ENCODE assay signal across 1 cellular context in the genomic region with DNA sequence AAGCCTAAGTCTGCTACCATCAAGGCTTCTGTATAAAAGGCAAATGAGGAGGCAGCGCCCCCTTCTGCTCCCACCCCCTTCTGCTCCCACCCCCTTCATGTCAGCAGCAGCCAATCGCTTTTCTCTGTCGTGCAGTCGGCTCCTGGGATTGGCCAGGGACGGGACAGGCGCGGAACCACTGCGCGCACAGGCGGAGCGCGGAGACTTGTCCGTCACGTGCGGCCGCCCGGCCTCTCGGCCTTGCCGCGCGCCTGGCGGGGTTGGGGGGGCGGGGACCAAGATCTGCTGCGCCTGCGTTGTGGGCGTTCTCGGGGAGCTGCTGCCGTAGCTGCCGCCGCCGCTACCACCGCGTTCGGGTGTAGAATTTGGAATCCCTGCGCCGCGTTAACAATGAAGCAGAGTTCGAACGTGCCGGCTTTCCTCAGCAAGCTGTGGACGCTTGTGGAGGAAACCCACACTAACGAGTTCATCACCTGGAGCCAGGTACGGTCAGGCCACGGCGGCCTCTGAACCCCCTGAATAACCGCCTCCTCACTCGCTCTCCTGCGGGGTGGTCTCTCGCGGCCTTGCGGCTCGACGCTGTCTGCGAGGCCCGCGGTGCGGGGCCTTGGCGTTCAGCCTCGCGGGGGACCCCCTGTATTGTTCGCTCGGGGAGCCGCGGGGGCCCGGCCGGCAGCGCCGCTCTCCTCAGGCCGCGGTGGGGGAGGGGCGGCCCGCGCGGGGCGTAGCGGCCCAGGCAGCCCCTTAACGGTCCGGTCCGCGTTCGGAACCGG.
TF ChIP-seq lines count a peak whose summit lies in the region.

A gene with protein sequence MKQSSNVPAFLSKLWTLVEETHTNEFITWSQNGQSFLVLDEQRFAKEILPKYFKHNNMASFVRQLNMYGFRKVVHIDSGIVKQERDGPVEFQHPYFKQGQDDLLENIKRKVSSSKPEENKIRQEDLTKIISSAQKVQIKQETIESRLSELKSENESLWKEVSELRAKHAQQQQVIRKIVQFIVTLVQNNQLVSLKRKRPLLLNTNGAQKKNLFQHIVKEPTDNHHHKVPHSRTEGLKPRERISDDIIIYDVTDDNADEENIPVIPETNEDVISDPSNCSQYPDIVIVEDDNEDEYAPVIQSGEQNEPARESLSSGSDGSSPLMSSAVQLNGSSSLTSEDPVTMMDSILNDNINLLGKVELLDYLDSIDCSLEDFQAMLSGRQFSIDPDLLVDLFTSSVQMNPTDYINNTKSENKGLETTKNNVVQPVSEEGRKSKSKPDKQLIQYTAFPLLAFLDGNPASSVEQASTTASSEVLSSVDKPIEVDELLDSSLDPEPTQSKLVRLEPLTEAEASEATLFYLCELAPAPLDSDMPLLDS (plus strand): TSS at position 305 of the 773 bp plus-strand sequence. CDS start 86 bp downstream, at position 391.

TF ChIP-seq in HepG2, 621 proteins besides CTCF, POLR2A, EP300 and RAD21 (continued from another document and continues in another):
- TF ChIP-seq, protein P1, sequence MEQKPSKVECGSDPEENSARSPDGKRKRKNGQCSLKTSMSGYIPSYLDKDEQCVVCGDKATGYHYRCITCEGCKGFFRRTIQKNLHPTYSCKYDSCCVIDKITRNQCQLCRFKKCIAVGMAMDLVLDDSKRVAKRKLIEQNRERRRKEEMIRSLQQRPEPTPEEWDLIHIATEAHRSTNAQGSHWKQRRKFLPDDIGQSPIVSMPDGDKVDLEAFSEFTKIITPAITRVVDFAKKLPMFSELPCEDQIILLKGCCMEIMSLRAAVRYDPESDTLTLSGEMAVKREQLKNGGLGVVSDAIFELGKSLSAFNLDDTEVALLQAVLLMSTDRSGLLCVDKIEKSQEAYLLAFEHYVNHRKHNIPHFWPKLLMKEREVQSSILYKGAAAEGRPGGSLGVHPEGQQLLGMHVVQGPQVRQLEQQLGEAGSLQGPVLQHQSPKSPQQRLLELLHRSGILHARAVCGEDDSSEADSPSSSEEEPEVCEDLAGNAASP (CRISPR knock-in tag; IDR thresholded peaks at IDR 0.05; ENCODE audit: borderline replicate concordance): 0 out of 2 replicates have a peak, but pooled peaks have one; percentile 36
- TF ChIP-seq DNMT3B (CRISPR knock-in tag; conservative IDR thresholded peaks at IDR 0.05) (no peak), MTA1 (CRISPR knock-in tag; IDR thresholded peaks at IDR 0.05; ENCODE audit: borderline replicate concordance) (peak; percentile 68; the same call in 1 of the 2 replicates), RBAK (CRISPR knock-in tag; IDR thresholded peaks at IDR 0.05) (no peak), ARNT (IDR thresholded peaks at IDR 0.05) (no peak), SOX13 (IDR thresholded peaks at IDR 0.05) (no peak), SOX13 (CRISPR knock-in tag; conservative IDR thresholded peaks at IDR 0.05 in 1 of 2, IDR thresholded peaks at IDR 0.05 in 1 of 2) (peak in 1 of 2 experiments; percentile 29; a peak in 1 of 4 replicates), ZNF737 (CRISPR knock-in tag; IDR thresholded peaks at IDR 0.05; ENCODE audit: borderline replicate concordance) (no peak), SNAI1 (CRISPR knock-in tag; IDR thresholded peaks at IDR 0.05; ENCODE audit: borderline replicate concordance) (no peak), GATAD2A (CRISPR knock-in tag; IDR thresholded peaks at IDR 0.05) (no peak), PRPF4 (IDR thresholded peaks at IDR 0.05; ENCODE audit: low read depth, low read length, poor library complexity, severe bottlenecking) (peak; percentile 41), ASH2L (IDR thresholded peaks at IDR 0.05; ENCODE audit: insufficient read length, low read depth, low read length) (peak; percentile 98), POGZ (CRISPR knock-in tag; IDR thresholded peaks at IDR 0.05) (peak; percentile 98), CHCHD3 (CRISPR knock-in tag; IDR thresholded peaks at IDR 0.05) (peak; percentile 90), ZNF546 (CRISPR knock-in tag; conservative IDR thresholded peaks at IDR 0.05) (peak; percentile 79), ZNF121 (CRISPR knock-in tag; IDR thresholded peaks at IDR 0.05) (no peak; the same call in 1 of the 2 replicates), ZSCAN25 (CRISPR knock-in tag; IDR thresholded peaks at IDR 0.05) (no peak), DR1 (CRISPR knock-in tag; IDR thresholded peaks at IDR 0.05) (peak; percentile 64), ARNT2 (CRISPR knock-in tag; IDR thresholded peaks at IDR 0.05; ENCODE audit: low read depth) (peak; percentile 87), CENPX (CRISPR knock-in tag; IDR thresholded peaks at IDR 0.05) (no peak), TEAD2 (CRISPR knock-in tag; IDR thresholded peaks at IDR 0.05) (peak; percentile 86), SCMH1 (CRISPR knock-in tag; IDR thresholded peaks at IDR 0.05; ENCODE audit: borderline replicate concordance) (no peak), RNF2 (conservative IDR thresholded peaks at IDR 0.05; ENCODE audit: low read depth) (peak; percentile 83), SOX6 (IDR thresholded peaks at IDR 0.05) (no peak), SOX6 (CRISPR knock-in tag; IDR thresholded peaks at IDR 0.05) (peak; percentile 45; the same call in 1 of the 2 replicates), ZBTB7A (CRISPR knock-in tag; IDR thresholded peaks at IDR 0.05) (peak; percentile 78; the same call in 1 of the 2 replicates), ZNF782 (CRISPR knock-in tag; IDR thresholded peaks at IDR 0.05; ENCODE audit: borderline replicate concordance) (peak; percentile 67; the same call in 1 of the 2 replicates), ZFP36 (IDR thresholded peaks at IDR 0.05; ENCODE audit: borderline replicate concordance, low read depth, low read length, partially characterized antibody) (no peak), PCBP2 (optimal IDR thresholded peaks at IDR 0.05; ENCODE audit: low read depth, low read length, poor library complexity, severe bottlenecking) (no peak), MEF2D (CRISPR knock-in tag; IDR thresholded peaks at IDR 0.05) (no peak), ZNF678 (CRISPR knock-in tag; IDR thresholded peaks at IDR 0.05) (no peak), REXO4 (CRISPR knock-in tag; IDR thresholded peaks at IDR 0.05; ENCODE audit: borderline replicate concordance) (no peak)
- TF ChIP-seq, protein P2, sequence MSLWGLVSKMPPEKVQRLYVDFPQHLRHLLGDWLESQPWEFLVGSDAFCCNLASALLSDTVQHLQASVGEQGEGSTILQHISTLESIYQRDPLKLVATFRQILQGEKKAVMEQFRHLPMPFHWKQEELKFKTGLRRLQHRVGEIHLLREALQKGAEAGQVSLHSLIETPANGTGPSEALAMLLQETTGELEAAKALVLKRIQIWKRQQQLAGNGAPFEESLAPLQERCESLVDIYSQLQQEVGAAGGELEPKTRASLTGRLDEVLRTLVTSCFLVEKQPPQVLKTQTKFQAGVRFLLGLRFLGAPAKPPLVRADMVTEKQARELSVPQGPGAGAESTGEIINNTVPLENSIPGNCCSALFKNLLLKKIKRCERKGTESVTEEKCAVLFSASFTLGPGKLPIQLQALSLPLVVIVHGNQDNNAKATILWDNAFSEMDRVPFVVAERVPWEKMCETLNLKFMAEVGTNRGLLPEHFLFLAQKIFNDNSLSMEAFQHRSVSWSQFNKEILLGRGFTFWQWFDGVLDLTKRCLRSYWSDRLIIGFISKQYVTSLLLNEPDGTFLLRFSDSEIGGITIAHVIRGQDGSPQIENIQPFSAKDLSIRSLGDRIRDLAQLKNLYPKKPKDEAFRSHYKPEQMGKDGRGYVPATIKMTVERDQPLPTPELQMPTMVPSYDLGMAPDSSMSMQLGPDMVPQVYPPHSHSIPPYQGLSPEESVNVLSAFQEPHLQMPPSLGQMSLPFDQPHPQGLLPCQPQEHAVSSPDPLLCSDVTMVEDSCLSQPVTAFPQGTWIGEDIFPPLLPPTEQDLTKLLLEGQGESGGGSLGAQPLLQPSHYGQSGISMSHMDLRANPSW (CRISPR knock-in tag; IDR thresholded peaks at IDR 0.05; ENCODE audit: borderline replicate concordance): 0 out of 2 replicates have a peak, but pooled peaks have one; percentile 48
- TF ChIP-seq, protein P3, sequence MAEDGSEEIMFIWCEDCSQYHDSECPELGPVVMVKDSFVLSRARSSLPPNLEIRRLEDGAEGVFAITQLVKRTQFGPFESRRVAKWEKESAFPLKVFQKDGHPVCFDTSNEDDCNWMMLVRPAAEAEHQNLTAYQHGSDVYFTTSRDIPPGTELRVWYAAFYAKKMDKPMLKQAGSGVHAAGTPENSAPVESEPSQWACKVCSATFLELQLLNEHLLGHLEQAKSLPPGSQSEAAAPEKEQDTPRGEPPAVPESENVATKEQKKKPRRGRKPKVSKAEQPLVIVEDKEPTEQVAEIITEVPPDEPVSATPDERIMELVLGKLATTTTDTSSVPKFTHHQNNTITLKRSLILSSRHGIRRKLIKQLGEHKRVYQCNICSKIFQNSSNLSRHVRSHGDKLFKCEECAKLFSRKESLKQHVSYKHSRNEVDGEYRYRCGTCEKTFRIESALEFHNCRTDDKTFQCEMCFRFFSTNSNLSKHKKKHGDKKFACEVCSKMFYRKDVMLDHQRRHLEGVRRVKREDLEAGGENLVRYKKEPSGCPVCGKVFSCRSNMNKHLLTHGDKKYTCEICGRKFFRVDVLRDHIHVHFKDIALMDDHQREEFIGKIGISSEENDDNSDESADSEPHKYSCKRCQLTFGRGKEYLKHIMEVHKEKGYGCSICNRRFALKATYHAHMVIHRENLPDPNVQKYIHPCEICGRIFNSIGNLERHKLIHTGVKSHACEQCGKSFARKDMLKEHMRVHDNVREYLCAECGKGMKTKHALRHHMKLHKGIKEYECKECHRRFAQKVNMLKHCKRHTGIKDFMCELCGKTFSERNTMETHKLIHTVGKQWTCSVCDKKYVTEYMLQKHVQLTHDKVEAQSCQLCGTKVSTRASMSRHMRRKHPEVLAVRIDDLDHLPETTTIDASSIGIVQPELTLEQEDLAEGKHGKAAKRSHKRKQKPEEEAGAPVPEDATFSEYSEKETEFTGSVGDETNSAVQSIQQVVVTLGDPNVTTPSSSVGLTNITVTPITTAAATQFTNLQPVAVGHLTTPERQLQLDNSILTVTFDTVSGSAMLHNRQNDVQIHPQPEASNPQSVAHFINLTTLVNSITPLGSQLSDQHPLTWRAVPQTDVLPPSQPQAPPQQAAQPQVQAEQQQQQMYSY (CRISPR knock-in tag; IDR thresholded peaks at IDR 0.05): peak; percentile 59; the same call in 1 of the 2 replicates
- TF ChIP-seq, protein P4, sequence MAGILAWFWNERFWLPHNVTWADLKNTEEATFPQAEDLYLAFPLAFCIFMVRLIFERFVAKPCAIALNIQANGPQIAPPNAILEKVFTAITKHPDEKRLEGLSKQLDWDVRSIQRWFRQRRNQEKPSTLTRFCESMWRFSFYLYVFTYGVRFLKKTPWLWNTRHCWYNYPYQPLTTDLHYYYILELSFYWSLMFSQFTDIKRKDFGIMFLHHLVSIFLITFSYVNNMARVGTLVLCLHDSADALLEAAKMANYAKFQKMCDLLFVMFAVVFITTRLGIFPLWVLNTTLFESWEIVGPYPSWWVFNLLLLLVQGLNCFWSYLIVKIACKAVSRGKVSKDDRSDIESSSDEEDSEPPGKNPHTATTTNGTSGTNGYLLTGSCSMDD (CRISPR knock-in tag; IDR thresholded peaks at IDR 0.05): 0 out of 2 replicates have a peak, but pooled peaks have one; percentile 28
- TF ChIP-seq, protein P5, sequence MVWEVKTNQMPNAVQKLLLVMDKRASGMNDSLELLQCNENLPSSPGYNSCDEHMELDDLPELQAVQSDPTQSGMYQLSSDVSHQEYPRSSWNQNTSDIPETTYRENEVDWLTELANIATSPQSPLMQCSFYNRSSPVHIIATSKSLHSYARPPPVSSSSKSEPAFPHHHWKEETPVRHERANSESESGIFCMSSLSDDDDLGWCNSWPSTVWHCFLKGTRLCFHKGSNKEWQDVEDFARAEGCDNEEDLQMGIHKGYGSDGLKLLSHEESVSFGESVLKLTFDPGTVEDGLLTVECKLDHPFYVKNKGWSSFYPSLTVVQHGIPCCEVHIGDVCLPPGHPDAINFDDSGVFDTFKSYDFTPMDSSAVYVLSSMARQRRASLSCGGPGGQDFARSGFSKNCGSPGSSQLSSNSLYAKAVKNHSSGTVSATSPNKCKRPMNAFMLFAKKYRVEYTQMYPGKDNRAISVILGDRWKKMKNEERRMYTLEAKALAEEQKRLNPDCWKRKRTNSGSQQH (CRISPR knock-in tag; IDR thresholded peaks at IDR 0.05; ENCODE audit: low read depth): 0 out of 2 replicates have a peak, but pooled peaks have one; percentile 39
- TF ChIP-seq, protein P6, sequence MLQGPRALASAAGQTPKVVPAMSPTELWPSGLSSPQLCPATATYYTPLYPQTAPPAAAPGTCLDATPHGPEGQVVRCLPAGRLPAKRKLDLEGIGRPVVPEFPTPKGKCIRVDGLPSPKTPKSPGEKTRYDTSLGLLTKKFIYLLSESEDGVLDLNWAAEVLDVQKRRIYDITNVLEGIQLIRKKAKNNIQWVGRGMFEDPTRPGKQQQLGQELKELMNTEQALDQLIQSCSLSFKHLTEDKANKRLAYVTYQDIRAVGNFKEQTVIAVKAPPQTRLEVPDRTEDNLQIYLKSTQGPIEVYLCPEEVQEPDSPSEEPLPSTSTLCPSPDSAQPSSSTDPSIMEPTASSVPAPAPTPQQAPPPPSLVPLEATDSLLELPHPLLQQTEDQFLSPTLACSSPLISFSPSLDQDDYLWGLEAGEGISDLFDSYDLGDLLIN (CRISPR knock-in tag; IDR thresholded peaks at IDR 0.05; ENCODE audit: borderline replicate concordance): peak; percentile 62; the same call in 1 of the 2 replicates
- TF ChIP-seq, protein P7, sequence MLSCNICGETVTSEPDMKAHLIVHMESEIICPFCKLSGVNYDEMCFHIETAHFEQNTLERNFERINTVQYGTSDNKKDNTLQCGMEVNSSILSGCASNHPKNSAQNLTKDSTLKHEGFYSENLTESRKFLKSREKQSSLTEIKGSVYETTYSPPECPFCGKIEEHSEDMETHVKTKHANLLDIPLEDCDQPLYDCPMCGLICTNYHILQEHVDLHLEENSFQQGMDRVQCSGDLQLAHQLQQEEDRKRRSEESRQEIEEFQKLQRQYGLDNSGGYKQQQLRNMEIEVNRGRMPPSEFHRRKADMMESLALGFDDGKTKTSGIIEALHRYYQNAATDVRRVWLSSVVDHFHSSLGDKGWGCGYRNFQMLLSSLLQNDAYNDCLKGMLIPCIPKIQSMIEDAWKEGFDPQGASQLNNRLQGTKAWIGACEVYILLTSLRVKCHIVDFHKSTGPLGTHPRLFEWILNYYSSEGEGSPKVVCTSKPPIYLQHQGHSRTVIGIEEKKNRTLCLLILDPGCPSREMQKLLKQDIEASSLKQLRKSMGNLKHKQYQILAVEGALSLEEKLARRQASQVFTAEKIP (CRISPR knock-in tag; IDR thresholded peaks at IDR 0.05; ENCODE audit: borderline replicate concordance): no peak
- TF ChIP-seq, protein P8, sequence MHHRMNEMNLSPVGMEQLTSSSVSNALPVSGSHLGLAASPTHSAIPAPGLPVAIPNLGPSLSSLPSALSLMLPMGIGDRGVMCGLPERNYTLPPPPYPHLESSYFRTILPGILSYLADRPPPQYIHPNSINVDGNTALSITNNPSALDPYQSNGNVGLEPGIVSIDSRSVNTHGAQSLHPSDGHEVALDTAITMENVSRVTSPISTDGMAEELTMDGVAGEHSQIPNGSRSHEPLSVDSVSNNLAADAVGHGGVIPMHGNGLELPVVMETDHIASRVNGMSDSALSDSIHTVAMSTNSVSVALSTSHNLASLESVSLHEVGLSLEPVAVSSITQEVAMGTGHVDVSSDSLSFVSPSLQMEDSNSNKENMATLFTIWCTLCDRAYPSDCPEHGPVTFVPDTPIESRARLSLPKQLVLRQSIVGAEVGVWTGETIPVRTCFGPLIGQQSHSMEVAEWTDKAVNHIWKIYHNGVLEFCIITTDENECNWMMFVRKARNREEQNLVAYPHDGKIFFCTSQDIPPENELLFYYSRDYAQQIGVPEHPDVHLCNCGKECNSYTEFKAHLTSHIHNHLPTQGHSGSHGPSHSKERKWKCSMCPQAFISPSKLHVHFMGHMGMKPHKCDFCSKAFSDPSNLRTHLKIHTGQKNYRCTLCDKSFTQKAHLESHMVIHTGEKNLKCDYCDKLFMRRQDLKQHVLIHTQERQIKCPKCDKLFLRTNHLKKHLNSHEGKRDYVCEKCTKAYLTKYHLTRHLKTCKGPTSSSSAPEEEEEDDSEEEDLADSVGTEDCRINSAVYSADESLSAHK (CRISPR knock-in tag; IDR thresholded peaks at IDR 0.05; ENCODE audit: borderline replicate concordance): no peak
